Comparison of ENCODE assay signal across 8 cellular contexts in genomic region chr16:31453255-31454204, GRCh38. TPM values are rescaled to one million over a fixed set of nuclear protein-coding genes. Genes with fewer than 3 reads are reported as not detected.
DNase-seq lines count a peak whose midpoint lies in the region; ATAC-seq and TF ChIP-seq lines count a peak whose summit lies in the region.

No MANE protein-coding gene starts in this region.

- H3K9me3 ChIP-seq in right atrium auricular region (no peaks in the 10 kb centered on the region), spleen (no peaks in the 10 kb centered on the region)

- DNase-seq in HT1080 (ENCODE audit: low read depth) (peak; percentile 44), activated B cell treated with CpG ODN at 0.5 μM for 24 hours (no peak), right atrium auricular region (ENCODE audit: low spot score) (peak; percentile 83), spleen (peak; percentile 32), NCI-H82 treated with DMSO at 0.1 percent for 48 hours (lab: John Stamatoyannopoulos, UW; ENCODE audit: unreplicated experiment) (no peak), GOT3 (lab: John Stamatoyannopoulos, UW) (no peak)
- no peak for DNase-seq in stimulated activated naive CD4-positive, alpha-beta T cell (lab: John Stamatoyannopoulos, UW)

- no peaks in the 10 kb centered on the region for H3K9me3 Mint-ChIP-seq in activated B cell treated with CpG ODN at 0.5 μM for 24 hours

- no peaks in the 10 kb centered on the region for H3K36me3 ChIP-seq in right atrium auricular region
- peaks cover 0 to 14% (median 0%) of the 10 kb centered on the region in 6 donors for H3K36me3 ChIP-seq in spleen

- H3K36me3 Mint-ChIP-seq in activated B cell treated with CpG ODN at 0.5 μM for 24 hours (ENCODE audit: low read depth) = peaks cover 11% of the 10 kb centered on the region

- WGBS in spleen, 5 donors = 53 to 76% (median 59%) methylated on average over 13 to 20 of the region's 20 CpGs

- no peak for TF ChIP-seq POLR2A in spleen (IDR thresholded peaks at IDR 0.05)

- TF ChIP-seq CTCF in activated B cell treated with CpG ODN at 0.5 μM for 24 hours (IDR thresholded peaks at IDR 0.05) (no peak), right atrium auricular region (IDR thresholded peaks at IDR 0.05) (no peak), spleen (IDR thresholded peaks at IDR 0.05 in 8 of 11, conservative IDR thresholded peaks at IDR 0.05 in 3 of 11) (no peak)

- intact Hi-C loops in activated B cell treated with CpG ODN at 0.5 μM for 24 hours (cut with micrococcal nuclease) (no loop called here), spleen (cut with DNase I; ENCODE audit: low total_unique reads) (no loop called here)

- H3K27ac Mint-ChIP-seq in activated B cell treated with CpG ODN at 0.5 μM for 24 hours = peak overlapping the region; percentile 25

- H3K27ac ChIP-seq in right atrium auricular region (peak overlapping the region; percentile 67 to 70), spleen (peak overlapping the region in 7 of 8 donors; percentile 2 to 73 (median 61))

- POLR2A ChIA-PET in activated B cell treated with CpG ODN at 0.5 μM for 24 hours (lab: Charles Lee) = no interaction called here

- H3K4me1 Mint-ChIP-seq in activated B cell treated with CpG ODN at 0.5 μM for 24 hours = peaks cover 43% of the 10 kb centered on the region

- ATAC-seq in activated B cell treated with CpG ODN at 0.5 μM for 24 hours (ENCODE audit: low read depth) = no peak
- no peak for ATAC-seq in HG02852 (IDR thresholded peaks at IDR 0.05; ENCODE audit: unreplicated experiment)

- no peak overlapping the region for H3K4me3 Mint-ChIP-seq in activated B cell treated with CpG ODN at 0.5 μM for 24 hours

- CTCF ChIA-PET in activated B cell treated with CpG ODN at 0.5 μM for 24 hours (lab: Charles Lee) = interaction anchor here (1.3 kb wide), 1 partner anchor 11 kb away, joined by 3 read pairs; the partner anchor contains the start of gene ZNF843

- H3K4me3 ChIP-seq in right atrium auricular region (peak overlapping the region in 1 of 2 donors; percentile 11), spleen (no peak overlapping the region)

- no peaks in the 10 kb centered on the region for H3K27me3 ChIP-seq in right atrium auricular region
- no peaks in the 10 kb centered on the region for H3K27me3 ChIP-seq in spleen (replicated peaks in 1 of 7)

- H3K27me3 Mint-ChIP-seq in activated B cell treated with CpG ODN at 0.5 μM for 24 hours = no peaks in the 10 kb centered on the region

- peaks cover 0 to 72% of the 10 kb centered on the region in 2 donors for H3K4me1 ChIP-seq in right atrium auricular region
- peaks cover 22 to 76% (median 66%) of the 10 kb centered on the region in 6 donors for H3K4me1 ChIP-seq in spleen

RNA-seq across cellular contexts. Expression of gene ARMC5, which starts 5.8 kb away (rescaled TPM):
- total RNA-seq in HT1080 (2014; rRNA removed; shearing (Covaris generic)) = 19.8 and 21.5 TPM in 2 replicates
- 10.3 and 10.5 TPM in 2 replicates for polyA plus RNA-seq in HT1080 (2015; cell fraction: cytosol; rRNA removed)
- 27.1 and 27.7 TPM in 2 replicates for polyA plus RNA-seq in HT1080 (2015; cell fraction: nucleus; rRNA removed)
- total RNA-seq in activated B cell treated with CpG ODN at 0.5 μM for 24 hours (10.9 TPM in 2 replicates), right atrium auricular region (1 to 10 TPM; 7.4 to 9.0 TPM), spleen (10 to 100 TPM in 6 of 7 donors, 1 to 10 TPM in 1; 9.2 to 13.9 (median 11.7) TPM)
- polyA plus RNA-seq in spleen = 10 to 100 TPM in 2 of 3 donors, 1 to 10 TPM in 1; 8.8 to 23.5 (median 16.2) TPM

RNA-seq across cellular contexts. Expression of gene ZNF843, which starts 10.9 kb away (rescaled TPM):
- not detected in 2 replicates for total RNA-seq in HT1080 (2014; rRNA removed; shearing (Covaris generic))
- polyA plus RNA-seq in HT1080 (2015; cell fraction: cytosol; rRNA removed) = 0.12 and 0.27 TPM in 2 replicates
- polyA plus RNA-seq in HT1080 (2015; cell fraction: nucleus; rRNA removed) = not detected in 2 replicates
- total RNA-seq in activated B cell treated with CpG ODN at 0.5 μM for 24 hours (0.10 and 0.11 TPM in 2 replicates), right atrium auricular region (1 to 10 TPM; 3.4 to 4.6 TPM), spleen (1 to 10 TPM in 2 of 7 donors, under 1 TPM in 5; 0.52 to 1.7 (median 0.69) TPM)
- under 1 TPM; 0.10 to 0.15 (median 0.12) TPM for polyA plus RNA-seq in spleen

RNA-seq across cellular contexts. Expression of gene TGFB1I1, which starts 18.4 kb away (rescaled TPM):
- total RNA-seq in HT1080 (2014; rRNA removed; shearing (Covaris generic)) = 35.9 and 90.6 TPM in 2 replicates
- polyA plus RNA-seq in HT1080 (2015; cell fraction: cytosol; rRNA removed) = 115 and 118 TPM in 2 replicates
- 130 and 132 TPM in 2 replicates for polyA plus RNA-seq in HT1080 (2015; cell fraction: nucleus; rRNA removed)
- total RNA-seq in activated B cell treated with CpG ODN at 0.5 μM for 24 hours (1.4 and 2.6 TPM in 2 replicates), right atrium auricular region (10 to 100 TPM; 23.4 to 84.7 TPM), spleen (10 to 100 TPM; 17.6 to 69.0 (median 36.4) TPM)
- 10 to 100 TPM; 10.7 to 23.6 (median 13.5) TPM for polyA plus RNA-seq in spleen

RNA-seq across cellular contexts. Expression of gene COX6A2, which starts 25.4 kb away (rescaled TPM):
- total RNA-seq in HT1080 (2014; rRNA removed; shearing (Covaris generic)) = not detected in 2 replicates
- polyA plus RNA-seq in HT1080 (2015; cell fraction: cytosol; rRNA removed) = not detected in 2 replicates
- not detected in 2 replicates for polyA plus RNA-seq in HT1080 (2015; cell fraction: nucleus; rRNA removed)
- total RNA-seq in activated B cell treated with CpG ODN at 0.5 μM for 24 hours (not detected in 2 replicates), right atrium auricular region (100 to 1,000 TPM; 515 to 564 TPM), spleen (not detected)
- polyA plus RNA-seq in spleen = under 1 TPM in 2 of 3 donors, not detected in 1; 0.79 to 0.80 TPM

RNA-seq across cellular contexts. Expression of gene SLC5A2, which starts 29.4 kb away (rescaled TPM):
- not detected in 2 replicates for total RNA-seq in HT1080 (2014; rRNA removed; shearing (Covaris generic))
- not detected in 2 replicates for polyA plus RNA-seq in HT1080 (2015; cell fraction: cytosol; rRNA removed)
- polyA plus RNA-seq in HT1080 (2015; cell fraction: nucleus; rRNA removed) = not detected in 2 replicates
- total RNA-seq in activated B cell treated with CpG ODN at 0.5 μM for 24 hours (not detected in 2 replicates), right atrium auricular region (not detected), spleen (1 to 10 TPM in 1 of 7 donors, under 1 TPM in 3, not detected in 3; 0.17 to 1.2 (median 0.53) TPM)
- 1 to 10 TPM; 1.3 to 2.3 (median 1.7) TPM for polyA plus RNA-seq in spleen

Comparison
In these comparisons a context has a peak if more than half of its experiments do, and no peak if none do; other contexts are left out.
1. DNase-seq: peak in HT1080 (single experiment), right atrium auricular region (single experiment) and spleen (single experiment); none in activated B cell treated with CpG ODN at 0.5 μM for 24 hours (single experiment), NCI-H82 treated with DMSO at 0.1 percent for 48 hours (single experiment), stimulated activated naive CD4-positive, alpha-beta T cell (0 of 6) and GOT3 (single experiment).